ENCODE assay signal across 22 cellular contexts in genomic region chr1:203395746-203396145, GRCh38. TPM values are rescaled to one million over a fixed set of nuclear protein-coding genes. Genes with fewer than 3 reads are reported as not detected.
"Had no signal": no experiment of that assay in that cellular context is flagged by ENCODE, and none has a peak within 500 bp of the region (broad histone marks: within the 10 kb centered on the region; RNA-seq: fewer than 3 reads in every experiment).

No MANE protein-coding gene starts in this region.

- ATAC-seq: activated CD4-positive, alpha-beta T cell treated with anti-CD3 and anti-CD28 coated beads for 36 hours; activated naive CD4-positive, alpha-beta T cell treated with anti-CD3 and anti-CD28 coated beads, Interleukin-2, amount 50 U/mL, for 72 hours; gastroesophageal sphincter; left colon; pancreas; stimulated activated effector memory CD8-positive, alpha-beta T cell treated with anti-CD3 and anti-CD28 coated beads, Interleukin-12 subunit alpha, Interleukin-12 subunit beta, amount 100 ng/mL, for 72 hours; T-helper 17 cell had no signal

- H3K27ac ChIP-seq: esophagus squamous epithelium, gastroesophageal sphincter, pancreas, sigmoid colon, thyroid gland had no signal

- DNase-seq: activated CD4-positive, alpha-beta memory T cell treated with anti-CD3 and anti-CD28 coated beads, Interleukin-2, amount 10 ng/mL, durations not matched to agents 7 days and 5 days; activated CD4-positive, alpha-beta T cell treated with anti-CD3 and anti-CD28 coated beads for 36 hours; activated effector memory CD4-positive, alpha-beta T cell treated with Interleukin-2 at 50 U/mL for 16 hours; activated T-cell treated with anti-CD3 and anti-CD28 coated beads, Interleukin-2, amount 50 U/mL, for 24 hours; amygdala; central memory CD4-positive, alpha-beta T cell; cortex of kidney; effector CD4-positive, alpha-beta T cell; esophagus squamous epithelium; heart right ventricle; left colon; midbrain; pancreas; sigmoid colon; stimulated activated CD4-positive, alpha-beta T cell treated with anti-CD3 and anti-CD28 coated beads, Interleukin-12 subunit alpha, Interleukin-12 subunit beta, amount 100 ng/mL, for 4 hours; stimulated activated CD4-positive, alpha-beta T cell treated with anti-CD3 and anti-CD28 coated beads, Interleukin-2, amount 100 ng/mL, for 24 hours; T-helper 17 cell had no signal

- H3K4me1 ChIP-seq: esophagus squamous epithelium, heart right ventricle, pancreas, thyroid gland had no signal

- H3K9me3 ChIP-seq: esophagus squamous epithelium, pancreas, sigmoid colon, thyroid gland had no signal

- H3K27me3 ChIP-seq: gastroesophageal sphincter, sigmoid colon, thyroid gland had no signal

- H3K36me3 ChIP-seq: esophagus squamous epithelium, gastroesophageal sphincter, pancreas, sigmoid colon, thyroid gland had no signal

- H3K4me3 ChIP-seq: esophagus squamous epithelium, gastroesophageal sphincter, lung, pancreas, sigmoid colon, thyroid gland had no signal

RNA-seq across cellular contexts. Expression of gene FMOD, which starts 44.8 kb away (rescaled TPM):
- total RNA-seq: T-helper 17 cell had no signal
